15 cellular contexts compared by ENCODE assay signal in genomic region chr11:8865304-8865703, GRCh38.
"Had no signal": no experiment of that assay in that cellular context is flagged by ENCODE, and none has a peak within 500 bp of the region (broad histone marks: within the 10 kb centered on the region; RNA-seq: fewer than 3 reads in every experiment).

No MANE protein-coding gene starts in this region.

- H3K27ac ChIP-seq: brain microvascular endothelial cell, foreskin keratinocyte had no signal

- DNase-seq: activated CD4-positive, alpha-beta T cell treated with anti-CD3 and anti-CD28 coated beads, Interleukin-2, amount 50 U/mL, for 4 hours; activated CD8-positive, alpha-beta memory T cell treated with anti-CD3 and anti-CD28 coated beads, Interleukin-2, amount 10 ng/mL, durations not matched to agents 7 days and 5 days; activated gamma-delta T cell; activated T-cell treated with anti-CD3 and anti-CD28 coated beads, Interleukin-2, amount 50 U/mL, for 24 hours; amygdala; brain microvascular endothelial cell; cerebellar nuclear complex; esophagus squamous epithelium; foreskin keratinocyte; head of caudate nucleus; left colon; posterior cingulate gyrus; stimulated activated naive CD4-positive, alpha-beta T cell; T-helper 17 cell had no signal

- H3K36me3 ChIP-seq: brain microvascular endothelial cell, esophagus squamous epithelium had no signal

- H3K27me3 ChIP-seq: brain microvascular endothelial cell, esophagus squamous epithelium, foreskin keratinocyte had no signal

- H3K4me3 ChIP-seq: esophagus squamous epithelium had no signal

- ATAC-seq: activated CD4-positive, CD25-positive, alpha-beta regulatory T cell treated with anti-CD3 and anti-CD28 coated beads, Interleukin-2, amount 50 U/mL, for 24 hours; activated CD8-positive, alpha-beta memory T cell treated with anti-CD3 and anti-CD28 coated beads, Interleukin-2, amount 10 ng/mL, durations not matched to agents 7 days and 5 days; foreskin keratinocyte; left colon; T-helper 17 cell had no signal

- H3K9me3 ChIP-seq: esophagus squamous epithelium had no signal
